8 cellular contexts compared by ENCODE assay signal in genomic region chrX:55160685-55161552, GRCh38. TPM values are rescaled to one million over a fixed set of nuclear protein-coding genes. Genes with fewer than 3 reads are reported as not detected.
DNase-seq lines count a peak whose midpoint lies in the region; ATAC-seq and TF ChIP-seq lines count a peak whose summit lies in the region.

No MANE protein-coding gene starts in this region.

- H3F3A ChIP-seq in OCI-LY1 (ENCODE audit: insufficient read depth, low read length), result no peaks in the 10 kb centered on the region

- H3K36me3 ChIP-seq in OCI-LY1 (ENCODE audit: insufficient read depth, low read length), result no peaks in the 10 kb centered on the region

- peak overlapping the region; percentile 89 for H3K27ac ChIP-seq in OCI-LY1 (ENCODE audit: low read depth, low read length, poor library complexity, severe bottlenecking)
- H3K27ac ChIP-seq in epithelial cell of prostate, result peak overlapping the region; percentile 80

- peak; percentile 58 for TF ChIP-seq CTCF in OCI-LY1 (IDR thresholded peaks at IDR 0.05; ENCODE audit: low read length)

- peak overlapping the region; percentile 75 for H3K9ac ChIP-seq in OCI-LY1 (ENCODE audit: low read length)

- H2AFZ ChIP-seq in OCI-LY1 (ENCODE audit: low read length), result no peak overlapping the region

- DNase-seq in DMS153 treated with DMSO at 0.1 percent for 48 hours (lab: John Stamatoyannopoulos, UW; ENCODE audit: unreplicated experiment) (peak; percentile 31), HuH-7.5 (ENCODE audit: low spot score) (peak; percentile 51), activated T-cell treated with anti-CD3 and anti-CD28 coated beads for 24 hours (ENCODE audit: low read depth) (peak; percentile 82), epithelial cell of prostate (ENCODE audit: low read depth, low spot score) (peak; percentile 31)
- DNase-seq in stimulated activated CD8-positive, alpha-beta memory T cell treated with anti-CD3 and anti-CD28 coated beads, Interleukin-2, amount 100 ng/mL, for 48 hours (ENCODE audit: low read depth in 2 of 2), result peak; percentile 70 to 77

- no peaks in the 10 kb centered on the region for H3K9me3 ChIP-seq in OCI-LY1 (ENCODE audit: low read length)
- H3K9me3 ChIP-seq in mononuclear cell (ENCODE audit: low read depth, low read length), result no peaks in the 10 kb centered on the region

- H3K4me2 ChIP-seq in OCI-LY1 (ENCODE audit: low read length), result peak overlapping the region; percentile 84

- H3K4me1 ChIP-seq in OCI-LY1 (ENCODE audit: insufficient read depth, low read length, severe bottlenecking) (peaks cover 15% of the 10 kb centered on the region), mononuclear cell (ENCODE audit: insufficient read depth, low read length) (peaks cover 6% of the 10 kb centered on the region)

- no peaks in the 10 kb centered on the region for H4K20me1 ChIP-seq in OCI-LY1 (ENCODE audit: insufficient read depth, low read length)

- peak; percentile 98 for ATAC-seq in GM21528 (IDR thresholded peaks at IDR 0.05; ENCODE audit: low FRiP score, unreplicated experiment)

- no peaks in the 10 kb centered on the region for H3K9me2 ChIP-seq in OCI-LY1 (ENCODE audit: low read depth, low read length)

- no peaks in the 10 kb centered on the region for H3K79me2 ChIP-seq in OCI-LY1 (ENCODE audit: insufficient read depth, low read length)

- H3K27me3 ChIP-seq in OCI-LY1 (ENCODE audit: insufficient read depth, low read length) (no peaks in the 10 kb centered on the region), mononuclear cell (ENCODE audit: insufficient read depth, low read length) (no peaks in the 10 kb centered on the region)

- H3K4me3 ChIP-seq in OCI-LY1 (ENCODE audit: low read depth, low read length, poor library complexity, severe bottlenecking) (peak overlapping the region; percentile 69), mononuclear cell (ENCODE audit: low read length) (peak overlapping the region; percentile 64)

RNA-seq across cellular contexts. Expression of gene PAGE5, which starts 59.2 kb away (rescaled TPM):
- 1.5 TPM for total RNA-seq in mononuclear cell

Comparison
In these comparisons a context has a peak if more than half of its experiments do, and no peak if none do; other contexts are left out.
1. Peak in every context shown above with its lines: DNase-seq, ATAC-seq, H3K4me3 ChIP-seq and H3K27ac ChIP-seq.
2. DNase-seq: peak in every context shown above with its lines; median percentile 82 in activated T-cell treated with anti-CD3 and anti-CD28 coated beads for 24 hours; 74 in stimulated activated CD8-positive, alpha-beta memory T cell treated with anti-CD3 and anti-CD28 coated beads, Interleukin-2, amount 100 ng/mL, for 48 hours; 51 in HuH-7.5; 31 in DMS153 treated with DMSO at 0.1 percent for 48 hours; 31 in epithelial cell of prostate.